13 cellular contexts compared by ENCODE assay signal in the genomic region with DNA sequence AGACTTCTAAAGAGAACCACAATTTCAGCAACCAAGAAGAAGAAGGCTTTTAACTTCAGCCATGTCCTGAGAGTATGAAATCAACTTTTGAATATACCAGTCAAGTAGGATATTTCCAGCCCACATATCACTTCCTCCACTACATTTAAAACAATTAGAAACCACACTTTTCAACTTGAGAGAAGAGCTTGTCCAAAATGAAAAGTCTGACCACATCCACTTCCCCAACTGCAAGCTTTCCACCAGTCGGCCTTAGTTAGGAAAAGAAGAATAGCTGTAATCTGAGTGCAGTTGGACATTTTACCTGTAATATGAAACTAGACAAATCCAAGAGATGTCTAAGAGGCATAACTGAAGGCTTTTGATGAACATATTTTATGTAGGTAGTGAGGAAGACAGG.
"Had no signal": no experiment of that assay in that cellular context is flagged by ENCODE, and none has a peak within 500 bp of the region (broad histone marks: within the 10 kb centered on the region; RNA-seq: fewer than 3 reads in every experiment).

No MANE protein-coding gene starts in this region.

- H3K36me3 Mint-ChIP-seq: activated CD8-positive, alpha-beta memory T cell treated with anti-CD3 and anti-CD28 coated beads, Interleukin-2, amount 10 ng/mL, durations not matched to agents 7 days and 5 days; activated naive CD8-positive, alpha-beta T cell treated with anti-CD3 and anti-CD28 coated beads for 36 hours; mesothelial cell of epicardium had no signal

- H3K9ac ChIP-seq: parathyroid adenoma had no signal

- H3K79me2 ChIP-seq: parathyroid adenoma had no signal

- H3K27me3 ChIP-seq: brain microvascular endothelial cell had no signal

- H3K27ac ChIP-seq: brain microvascular endothelial cell, parathyroid adenoma had no signal

- H3K4me3 Mint-ChIP-seq: activated CD8-positive, alpha-beta memory T cell treated with anti-CD3 and anti-CD28 coated beads, Interleukin-2, amount 10 ng/mL, durations not matched to agents 7 days and 5 days; activated naive CD8-positive, alpha-beta T cell treated with anti-CD3 and anti-CD28 coated beads for 36 hours; activated T-cell treated with anti-CD3 and anti-CD28 coated beads, Interleukin-2, amount 50 U/mL, for 24 hours; mesothelial cell of epicardium had no signal

- H3K36me3 ChIP-seq: brain microvascular endothelial cell had no signal

- H3K27me3 Mint-ChIP-seq: activated CD8-positive, alpha-beta memory T cell treated with anti-CD3 and anti-CD28 coated beads, Interleukin-2, amount 10 ng/mL, durations not matched to agents 7 days and 5 days; activated naive CD8-positive, alpha-beta T cell treated with anti-CD3 and anti-CD28 coated beads for 36 hours; activated T-cell treated with anti-CD3 and anti-CD28 coated beads, Interleukin-2, amount 50 U/mL, for 24 hours had no signal

- H3K9me3 Mint-ChIP-seq: activated T-cell treated with anti-CD3 and anti-CD28 coated beads, Interleukin-2, amount 50 U/mL, for 24 hours had no signal

- DNase-seq: activated CD4-positive, alpha-beta T cell treated with anti-CD3 and anti-CD28 coated beads, Interleukin-2, amount 50 U/mL, for 48 hours; activated CD8-positive, alpha-beta memory T cell treated with anti-CD3 and anti-CD28 coated beads, Interleukin-2, amount 10 ng/mL, durations not matched to agents 7 days and 5 days; activated gamma-delta T cell treated with Interleukin-2 at 50 U/mL for 16 hours; activated naive CD8-positive, alpha-beta T cell treated with anti-CD3 and anti-CD28 coated beads for 36 hours; activated T-cell treated with anti-CD3 and anti-CD28 coated beads, Interleukin-2, amount 50 U/mL, for 24 hours; brain microvascular endothelial cell; dermis blood vessel endothelial cell; hippocampal formation; kidney glomerular epithelial cell; retina; stimulated activated CD4-positive, alpha-beta T cell treated with anti-CD3 and anti-CD28 coated beads, Interleukin-4, amount 100 ng/mL, for 24 hours had no signal

- H3K27ac Mint-ChIP-seq: activated CD8-positive, alpha-beta memory T cell treated with anti-CD3 and anti-CD28 coated beads, Interleukin-2, amount 10 ng/mL, durations not matched to agents 7 days and 5 days; activated naive CD8-positive, alpha-beta T cell treated with anti-CD3 and anti-CD28 coated beads for 36 hours; activated T-cell treated with anti-CD3 and anti-CD28 coated beads, Interleukin-2, amount 50 U/mL, for 24 hours; mesothelial cell of epicardium had no signal

- H3K4me1 ChIP-seq: parathyroid adenoma had no signal
